ENCODE assay signal across 23 cellular contexts in genomic region chr3:46719735-46720271, GRCh38. TPM values are rescaled to one million over a fixed set of nuclear protein-coding genes. Genes with fewer than 3 reads are reported as not detected.
DNase-seq lines count a peak whose midpoint lies in the region; ATAC-seq and TF ChIP-seq lines count a peak whose summit lies in the region.
"Had no signal": no experiment of that assay in that cellular context is flagged by ENCODE, and none has a peak within 500 bp of the region (broad histone marks: within the 10 kb centered on the region; RNA-seq: fewer than 3 reads in every experiment).

No MANE protein-coding gene starts in this region.

- DNase-seq in right atrium auricular region (ENCODE audit: low spot score) (peak; percentile 40), Right ventricle myocardium superior (no peak), left lobe of liver (ENCODE audit: low spot score) (peak; percentile 27), sciatic nerve (ENCODE audit: low spot score) (peak; percentile 30), NCI-H510A (lab: John Stamatoyannopoulos, UW) (no peak), pons (ENCODE audit: low spot score) (no peak)
- DNase-seq: HCEC 1CT, MG63, NCI-H1092, NCI-H1436, NCI-H1930, NCI-H510A treated with DMSO at 0.1 percent for 48 hours, NCI-H82, SHP77 had no signal

- TF ChIP-seq CTCF in right atrium auricular region (IDR thresholded peaks at IDR 0.05): no peak

- H3K27ac ChIP-seq in right atrium auricular region: no peak overlapping the region
- H3K27ac ChIP-seq: HL-60 had no signal

- intact Hi-C loops in Right ventricle myocardium superior (cut with DNase I) (no loop called here), sciatic nerve (cut with DNase I) (no loop called here)

- no peaks in the 10 kb centered on the region for H3K4me1 ChIP-seq in right atrium auricular region

- H3K27me3 ChIP-seq in right atrium auricular region: no peaks in the 10 kb centered on the region
- H3K27me3 ChIP-seq: MG63 had no signal

- no peaks in the 10 kb centered on the region for H3K9me3 ChIP-seq in right atrium auricular region
- H3K9me3 ChIP-seq: MG63 had no signal

- ATAC-seq in Right ventricle myocardium superior (ENCODE audit: poor library complexity) (no peak), left lobe of liver (no peak), sciatic nerve (no peak), GM21723 (IDR thresholded peaks at IDR 0.05; ENCODE audit: unreplicated experiment) (no peak)
- ATAC-seq: GM23338, HepG2, K562 had no signal

- H3K4me3 ChIP-seq in right atrium auricular region: no peak overlapping the region
- H3K4me3 ChIP-seq: GM23338, K562, MG63 had no signal

- no peaks in the 10 kb centered on the region for H3K36me3 ChIP-seq in right atrium auricular region
- H3K36me3 ChIP-seq: MG63 had no signal

RNA-seq across cellular contexts. Expression of gene PRSS50, which starts 2.1 kb away (rescaled TPM):
- total RNA-seq in right atrium auricular region (under 1 TPM in 1 of 2 donors, not detected in 1; 0.12 TPM), Right ventricle myocardium superior (0.16 TPM), left lobe of liver (0.13 TPM), sciatic nerve (0.13 TPM)
- total RNA-seq: HepG2, HT-29, K562, LHCN-M2, OCI-LY7 had no signal

RNA-seq across cellular contexts. Expression of gene TMIE, which starts 18.6 kb away (rescaled TPM):
- total RNA-seq in right atrium auricular region (not detected), Right ventricle myocardium superior (1.00 TPM), left lobe of liver (0.33 TPM), sciatic nerve (0.76 TPM)
- total RNA-seq: B cell, HepG2, K562, LHCN-M2, OCI-LY7 had no signal

RNA-seq across cellular contexts. Expression of gene ALS2CL, which starts 26.3 kb away (rescaled TPM):
- total RNA-seq in right atrium auricular region (10 to 100 TPM in 1 of 2 donors, 1 to 10 TPM in 1; 8.3 to 12.5 TPM), Right ventricle myocardium superior (37.0 TPM), left lobe of liver (24.2 TPM), sciatic nerve (18.5 TPM)
- total RNA-seq: HepG2 had no signal

Comparison
In these comparisons a context has a peak if more than half of its experiments do, and no peak if none do; other contexts are left out.
1. DNase-seq: peak in right atrium auricular region (single experiment), left lobe of liver (single experiment) and sciatic nerve (single experiment); none in Right ventricle myocardium superior (single experiment), NCI-H510A (single experiment) and pons (single experiment).